In genomic region chr3:54600441-54601204, GRCh38 we compare ENCODE assay signal across 16 cellular contexts.
DNase-seq lines count a peak whose midpoint lies in the region; TF ChIP-seq lines count a peak whose summit lies in the region.
"Had no signal": no experiment of that assay in that cellular context is flagged by ENCODE, and none has a peak within 500 bp of the region (broad histone marks: within the 10 kb centered on the region; RNA-seq: fewer than 3 reads in every experiment).

No MANE protein-coding gene starts in this region.

- TF ChIP-seq CTCF in foreskin fibroblast (IDR thresholded peaks at IDR 0.05; ENCODE audit: low read depth, low read length) (no peak), OCI-LY7 (conservative IDR thresholded peaks at IDR 0.05; ENCODE audit: low read length) (no peak)

- H3K9ac ChIP-seq in skeletal muscle tissue (ENCODE audit: low read depth in 1 of 3, low read length in 3 of 3), result peak overlapping the region in 2 of 3 donors; percentile 12 to 63

- H3K27me3 ChIP-seq in skeletal muscle tissue (ENCODE audit: control insufficient read depth in 3 of 3, insufficient read depth in 3 of 3, low read length in 3 of 3), result no peaks in the 10 kb centered on the region
- H3K27me3 ChIP-seq: BE2C had no signal

- no peak overlapping the region for H2AFZ ChIP-seq in OCI-LY7 (ENCODE audit: low read length)
- H2AFZ ChIP-seq: hepatocyte had no signal

- POLR2A ChIA-PET in OCI-LY7 (lab: Charles Lee), result no interaction called here

- BruUV-seq in OCI-LY7 (replicated peaks; lab: Mats Ljungman, UMichigan), result no TSS peak

- H3K9me3 ChIP-seq in skeletal muscle tissue (ENCODE audit: control insufficient read depth in 3 of 3, low read length in 3 of 3) (no peaks in the 10 kb centered on the region), OCI-LY7 (ENCODE audit: low read length) (no peaks in the 10 kb centered on the region)
- H3K9me3 ChIP-seq: BE2C had no signal

- H3K36me3 ChIP-seq in skeletal muscle tissue (ENCODE audit: control insufficient read depth in 3 of 3, insufficient read depth in 3 of 3, low read length in 3 of 3), result no peaks in the 10 kb centered on the region
- no peaks in the 10 kb centered on the region for H3K36me3 ChIP-seq in OCI-LY7 (ENCODE audit: insufficient read depth, low read length)
- H3K36me3 ChIP-seq: BE2C had no signal

- no peak overlapping the region for H3K4me2 ChIP-seq in OCI-LY7 (ENCODE audit: low read length)
- H3K4me2 ChIP-seq: hepatocyte had no signal

- intact Hi-C loops in OCI-LY7 (cut with micrococcal nuclease; ENCODE audit: unreplicated experiment), result no loop called here

- DNase-seq in NCI-H524 (lab: John Stamatoyannopoulos, UW), result peak; percentile 30 to 69
- peak; percentile 39 for DNase-seq in inferior parietal cortex (ENCODE audit: extremely low spot score)
- DNase-seq in foreskin fibroblast, result no peak
- no peak for DNase-seq in OCI-LY7 (ENCODE audit: low spot score)
- DNase-seq in kidney tubule cell (ENCODE audit: low spot score), result no peak
- DNase-seq: activated CD4-positive, alpha-beta T cell treated with anti-CD3 and anti-CD28 coated beads for 48 hours; DND-41; H9; naive thymus-derived CD8-positive, alpha-beta T cell; NCI-H2081 treated with DMSO at 0.1 percent for 48 hours; T-helper 9 cell had no signal

- no peaks in the 10 kb centered on the region for H3K9me2 ChIP-seq in OCI-LY7 (ENCODE audit: insufficient read depth, low read length)

- peak overlapping the region; percentile 41 to 68 (median 61) for H3K4me3 ChIP-seq in skeletal muscle tissue (ENCODE audit: low read length in 3 of 3)
- no peak overlapping the region for H3K4me3 ChIP-seq in foreskin fibroblast (ENCODE audit: low read depth in 1 of 2, low read length in 2 of 2)
- H3K4me3 ChIP-seq in OCI-LY7 (ENCODE audit: low read depth, low read length, poor library complexity, severe bottlenecking), result no peak overlapping the region
- H3K4me3 ChIP-seq: hepatocyte had no signal

- CTCF ChIA-PET in OCI-LY7 (lab: Charles Lee; ENCODE audit: unreplicated experiment), result no interaction called here

- H4K20me1 ChIP-seq in OCI-LY7 (ENCODE audit: insufficient read depth, low read length), result no peaks in the 10 kb centered on the region

- H3K4me1 ChIP-seq in skeletal muscle tissue (ENCODE audit: control insufficient read depth in 3 of 3, insufficient read depth in 3 of 3, low read length in 3 of 3), result peaks cover 19 to 23% (median 21%) of the 10 kb centered on the region in 3 donors
- no peaks in the 10 kb centered on the region for H3K4me1 ChIP-seq in OCI-LY7 (ENCODE audit: insufficient read depth, low read length, poor library complexity, severe bottlenecking)
- H3K4me1 ChIP-seq: BE2C had no signal

- no peaks in the 10 kb centered on the region for H3K79me2 ChIP-seq in OCI-LY7 (ENCODE audit: insufficient read depth, low read depth, low read length)
- H3K79me2 ChIP-seq: hepatocyte had no signal

- peak overlapping the region; percentile 20 for H3K27ac ChIP-seq in cingulate gyrus (ENCODE audit: low read depth, low read length)
- no peak overlapping the region for H3K27ac ChIP-seq in skeletal muscle tissue (ENCODE audit: low read depth, low read length)
- H3K27ac ChIP-seq in OCI-LY7 (ENCODE audit: low read depth, low read length, poor library complexity, severe bottlenecking), result no peak overlapping the region
- H3K27ac ChIP-seq: epithelial cell of prostate, hepatocyte had no signal

Comparison
In these comparisons a context has a peak if more than half of its experiments do, and no peak if none do; other contexts are left out.
1. DNase-seq: peak in NCI-H524 (2 of 2) and inferior parietal cortex (single experiment); none in foreskin fibroblast (0 of 2), OCI-LY7 (single experiment) and kidney tubule cell (single experiment).
2. H3K4me3 ChIP-seq: peak in skeletal muscle tissue (3 of 3); none in foreskin fibroblast (0 of 2) and OCI-LY7 (single experiment).